1 cellular context compared by ENCODE assay signal in the genomic region with DNA sequence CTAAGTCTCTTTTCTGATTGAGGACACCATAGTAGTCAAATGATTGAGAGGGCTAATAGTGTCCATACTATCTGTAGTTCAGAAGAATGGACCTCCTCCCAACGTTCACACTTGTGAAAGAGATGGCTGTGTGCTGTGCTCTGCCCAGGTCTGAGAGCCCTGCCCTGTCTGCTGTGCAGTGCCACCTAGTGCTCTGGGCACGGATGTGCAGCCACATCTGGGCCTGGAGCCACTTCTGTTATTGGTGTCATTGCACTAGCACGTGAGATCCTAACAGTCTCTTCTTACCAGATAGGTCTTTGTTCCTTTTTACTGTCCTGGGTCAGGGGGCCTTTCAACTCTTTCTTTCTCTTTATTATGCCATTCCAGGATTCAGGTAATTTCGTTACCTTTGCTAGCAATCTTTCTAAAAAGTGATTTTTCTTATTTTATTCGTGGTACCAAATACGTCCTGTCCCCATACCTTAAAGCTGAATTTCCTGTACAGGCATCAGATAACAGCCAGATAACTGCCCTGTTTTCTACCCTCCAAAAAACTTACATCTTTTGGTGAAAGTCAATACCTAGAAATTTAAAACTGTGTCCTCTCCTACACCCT.
TF ChIP-seq lines count a peak whose summit lies in the region.

No MANE protein-coding gene starts in this region.

TF ChIP-seq in GM12878, 131 proteins besides CTCF, POLR2A, EP300 and RAD21 (continued from another document and continues in another):
- TF ChIP-seq, protein P1, sequence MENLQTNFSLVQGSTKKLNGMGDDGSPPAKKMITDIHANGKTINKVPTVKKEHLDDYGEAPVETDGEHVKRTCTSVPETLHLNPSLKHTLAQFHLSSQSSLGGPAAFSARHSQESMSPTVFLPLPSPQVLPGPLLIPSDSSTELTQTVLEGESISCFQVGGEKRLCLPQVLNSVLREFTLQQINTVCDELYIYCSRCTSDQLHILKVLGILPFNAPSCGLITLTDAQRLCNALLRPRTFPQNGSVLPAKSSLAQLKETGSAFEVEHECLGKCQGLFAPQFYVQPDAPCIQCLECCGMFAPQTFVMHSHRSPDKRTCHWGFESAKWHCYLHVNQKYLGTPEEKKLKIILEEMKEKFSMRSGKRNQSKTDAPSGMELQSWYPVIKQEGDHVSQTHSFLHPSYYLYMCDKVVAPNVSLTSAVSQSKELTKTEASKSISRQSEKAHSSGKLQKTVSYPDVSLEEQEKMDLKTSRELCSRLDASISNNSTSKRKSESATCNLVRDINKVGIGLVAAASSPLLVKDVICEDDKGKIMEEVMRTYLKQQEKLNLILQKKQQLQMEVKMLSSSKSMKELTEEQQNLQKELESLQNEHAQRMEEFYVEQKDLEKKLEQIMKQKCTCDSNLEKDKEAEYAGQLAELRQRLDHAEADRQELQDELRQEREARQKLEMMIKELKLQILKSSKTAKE (IDR thresholded peaks at IDR 0.05; ENCODE audit: low read depth, poor library complexity, severe bottlenecking), result peak; percentile 20
- TF ChIP-seq SMC3 (IDR thresholded peaks at IDR 0.05; ENCODE audit: borderline replicate concordance, low read length) (peak; percentile 99), ATF7 (IDR thresholded peaks at IDR 0.05; ENCODE audit: low read depth) (no peak), WRNIP1 (IDR thresholded peaks at IDR 0.05; ENCODE audit: borderline replicate concordance, low read depth, low read length) (peak; percentile 94; the same call in 1 of the 2 replicates), IKZF2 (IDR thresholded peaks at IDR 0.05) (peak in 1 of 2 experiments; percentile 28; a peak in 1 of 4 replicates), EGR1 (IDR thresholded peaks at IDR 0.05; ENCODE audit: borderline replicate concordance in 1 of 2, low read depth in 2 of 2, low read length in 2 of 2) (no peak), SPI1 (IDR thresholded peaks at IDR 0.05; ENCODE audit: borderline replicate concordance, insufficient read depth, low read depth, low read length) (peak; percentile 62; the same call in 1 of the 2 replicates), CHD1 (IDR thresholded peaks at IDR 0.05; ENCODE audit: low read depth, low read length) (no peak), TCF12 (IDR thresholded peaks at IDR 0.05; ENCODE audit: low read depth, low read length) (0 out of 2 replicates have a peak, but pooled peaks have one; percentile 18), ASH2L (IDR thresholded peaks at IDR 0.05; ENCODE audit: borderline replicate concordance, low read depth) (no peak), RUNX3 (IDR thresholded peaks at IDR 0.05; ENCODE audit: low read length) (0 out of 2 replicates have a peak, but pooled peaks have one; percentile 13), DPF2 (IDR thresholded peaks at IDR 0.05) (0 out of 2 replicates have a peak, but pooled peaks have one; percentile 19), ZNF217 (IDR thresholded peaks at IDR 0.05) (no peak), ESRRA (IDR thresholded peaks at IDR 0.05; ENCODE audit: low read length) (no peak), MYC (IDR thresholded peaks at IDR 0.05; ENCODE audit: insufficient read depth, insufficient read length, insufficient replicate concordance, low read length, severe bottlenecking) (no peak), SREBF2 (IDR thresholded peaks at IDR 0.05; ENCODE audit: low read length) (no peak), KLF5 (IDR thresholded peaks at IDR 0.05; ENCODE audit: partially characterized antibody) (peak; percentile 43)
- TF ChIP-seq, protein P2, sequence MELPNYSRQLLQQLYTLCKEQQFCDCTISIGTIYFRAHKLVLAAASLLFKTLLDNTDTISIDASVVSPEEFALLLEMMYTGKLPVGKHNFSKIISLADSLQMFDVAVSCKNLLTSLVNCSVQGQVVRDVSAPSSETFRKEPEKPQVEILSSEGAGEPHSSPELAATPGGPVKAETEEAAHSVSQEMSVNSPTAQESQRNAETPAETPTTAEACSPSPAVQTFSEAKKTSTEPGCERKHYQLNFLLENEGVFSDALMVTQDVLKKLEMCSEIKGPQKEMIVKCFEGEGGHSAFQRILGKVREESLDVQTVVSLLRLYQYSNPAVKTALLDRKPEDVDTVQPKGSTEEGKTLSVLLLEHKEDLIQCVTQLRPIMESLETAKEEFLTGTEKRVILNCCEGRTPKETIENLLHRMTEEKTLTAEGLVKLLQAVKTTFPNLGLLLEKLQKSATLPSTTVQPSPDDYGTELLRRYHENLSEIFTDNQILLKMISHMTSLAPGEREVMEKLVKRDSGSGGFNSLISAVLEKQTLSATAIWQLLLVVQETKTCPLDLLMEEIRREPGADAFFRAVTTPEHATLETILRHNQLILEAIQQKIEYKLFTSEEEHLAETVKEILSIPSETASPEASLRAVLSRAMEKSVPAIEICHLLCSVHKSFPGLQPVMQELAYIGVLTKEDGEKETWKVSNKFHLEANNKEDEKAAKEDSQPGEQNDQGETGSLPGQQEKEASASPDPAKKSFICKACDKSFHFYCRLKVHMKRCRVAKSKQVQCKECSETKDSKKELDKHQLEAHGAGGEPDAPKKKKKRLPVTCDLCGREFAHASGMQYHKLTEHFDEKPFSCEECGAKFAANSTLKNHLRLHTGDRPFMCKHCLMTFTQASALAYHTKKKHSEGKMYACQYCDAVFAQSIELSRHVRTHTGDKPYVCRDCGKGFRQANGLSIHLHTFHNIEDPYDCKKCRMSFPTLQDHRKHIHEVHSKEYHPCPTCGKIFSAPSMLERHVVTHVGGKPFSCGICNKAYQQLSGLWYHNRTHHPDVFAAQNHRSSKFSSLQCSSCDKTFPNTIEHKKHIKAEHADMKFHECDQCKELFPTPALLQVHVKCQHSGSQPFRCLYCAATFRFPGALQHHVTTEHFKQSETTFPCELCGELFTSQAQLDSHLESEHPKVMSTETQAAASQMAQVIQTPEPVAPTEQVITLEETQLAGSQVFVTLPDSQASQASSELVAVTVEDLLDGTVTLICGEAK (IDR thresholded peaks at IDR 0.05; ENCODE audit: borderline replicate concordance), result no peak
- TF ChIP-seq, protein P3, sequence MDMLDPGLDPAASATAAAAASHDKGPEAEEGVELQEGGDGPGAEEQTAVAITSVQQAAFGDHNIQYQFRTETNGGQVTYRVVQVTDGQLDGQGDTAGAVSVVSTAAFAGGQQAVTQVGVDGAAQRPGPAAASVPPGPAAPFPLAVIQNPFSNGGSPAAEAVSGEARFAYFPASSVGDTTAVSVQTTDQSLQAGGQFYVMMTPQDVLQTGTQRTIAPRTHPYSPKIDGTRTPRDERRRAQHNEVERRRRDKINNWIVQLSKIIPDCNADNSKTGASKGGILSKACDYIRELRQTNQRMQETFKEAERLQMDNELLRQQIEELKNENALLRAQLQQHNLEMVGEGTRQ (IDR thresholded peaks at IDR 0.05; ENCODE audit: borderline replicate concordance, low read depth, low read length), result no peak
- TF ChIP-seq, protein P4, sequence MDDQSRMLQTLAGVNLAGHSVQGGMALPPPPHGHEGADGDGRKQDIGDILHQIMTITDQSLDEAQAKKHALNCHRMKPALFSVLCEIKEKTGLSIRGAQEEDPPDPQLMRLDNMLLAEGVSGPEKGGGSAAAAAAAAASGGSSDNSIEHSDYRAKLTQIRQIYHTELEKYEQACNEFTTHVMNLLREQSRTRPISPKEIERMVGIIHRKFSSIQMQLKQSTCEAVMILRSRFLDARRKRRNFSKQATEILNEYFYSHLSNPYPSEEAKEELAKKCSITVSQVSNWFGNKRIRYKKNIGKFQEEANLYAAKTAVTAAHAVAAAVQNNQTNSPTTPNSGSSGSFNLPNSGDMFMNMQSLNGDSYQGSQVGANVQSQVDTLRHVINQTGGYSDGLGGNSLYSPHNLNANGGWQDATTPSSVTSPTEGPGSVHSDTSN (IDR thresholded peaks at IDR 0.05; ENCODE audit: insufficient replicate concordance, low read depth, low read length), result no peak
- TF ChIP-seq, protein P5, sequence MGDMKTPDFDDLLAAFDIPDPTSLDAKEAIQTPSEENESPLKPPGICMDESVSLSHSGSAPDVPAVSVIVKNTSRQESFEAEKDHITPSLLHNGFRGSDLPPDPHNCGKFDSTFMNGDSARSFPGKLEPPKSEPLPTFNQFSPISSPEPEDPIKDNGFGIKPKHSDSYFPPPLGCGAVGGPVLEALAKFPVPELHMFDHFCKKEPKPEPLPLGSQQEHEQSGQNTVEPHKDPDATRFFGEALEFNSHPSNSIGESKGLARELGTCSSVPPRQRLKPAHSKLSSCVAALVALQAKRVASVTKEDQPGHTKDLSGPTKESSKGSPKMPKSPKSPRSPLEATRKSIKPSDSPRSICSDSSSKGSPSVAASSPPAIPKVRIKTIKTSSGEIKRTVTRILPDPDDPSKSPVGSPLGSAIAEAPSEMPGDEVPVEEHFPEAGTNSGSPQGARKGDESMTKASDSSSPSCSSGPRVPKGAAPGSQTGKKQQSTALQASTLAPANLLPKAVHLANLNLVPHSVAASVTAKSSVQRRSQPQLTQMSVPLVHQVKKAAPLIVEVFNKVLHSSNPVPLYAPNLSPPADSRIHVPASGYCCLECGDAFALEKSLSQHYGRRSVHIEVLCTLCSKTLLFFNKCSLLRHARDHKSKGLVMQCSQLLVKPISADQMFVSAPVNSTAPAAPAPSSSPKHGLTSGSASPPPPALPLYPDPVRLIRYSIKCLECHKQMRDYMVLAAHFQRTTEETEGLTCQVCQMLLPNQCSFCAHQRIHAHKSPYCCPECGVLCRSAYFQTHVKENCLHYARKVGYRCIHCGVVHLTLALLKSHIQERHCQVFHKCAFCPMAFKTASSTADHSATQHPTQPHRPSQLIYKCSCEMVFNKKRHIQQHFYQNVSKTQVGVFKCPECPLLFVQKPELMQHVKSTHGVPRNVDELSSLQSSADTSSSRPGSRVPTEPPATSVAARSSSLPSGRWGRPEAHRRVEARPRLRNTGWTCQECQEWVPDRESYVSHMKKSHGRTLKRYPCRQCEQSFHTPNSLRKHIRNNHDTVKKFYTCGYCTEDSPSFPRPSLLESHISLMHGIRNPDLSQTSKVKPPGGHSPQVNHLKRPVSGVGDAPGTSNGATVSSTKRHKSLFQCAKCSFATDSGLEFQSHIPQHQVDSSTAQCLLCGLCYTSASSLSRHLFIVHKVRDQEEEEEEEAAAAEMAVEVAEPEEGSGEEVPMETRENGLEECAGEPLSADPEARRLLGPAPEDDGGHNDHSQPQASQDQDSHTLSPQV (IDR thresholded peaks at IDR 0.05), result peak; percentile 80; the same call in 1 of the 2 replicates
- TF ChIP-seq, protein P6, sequence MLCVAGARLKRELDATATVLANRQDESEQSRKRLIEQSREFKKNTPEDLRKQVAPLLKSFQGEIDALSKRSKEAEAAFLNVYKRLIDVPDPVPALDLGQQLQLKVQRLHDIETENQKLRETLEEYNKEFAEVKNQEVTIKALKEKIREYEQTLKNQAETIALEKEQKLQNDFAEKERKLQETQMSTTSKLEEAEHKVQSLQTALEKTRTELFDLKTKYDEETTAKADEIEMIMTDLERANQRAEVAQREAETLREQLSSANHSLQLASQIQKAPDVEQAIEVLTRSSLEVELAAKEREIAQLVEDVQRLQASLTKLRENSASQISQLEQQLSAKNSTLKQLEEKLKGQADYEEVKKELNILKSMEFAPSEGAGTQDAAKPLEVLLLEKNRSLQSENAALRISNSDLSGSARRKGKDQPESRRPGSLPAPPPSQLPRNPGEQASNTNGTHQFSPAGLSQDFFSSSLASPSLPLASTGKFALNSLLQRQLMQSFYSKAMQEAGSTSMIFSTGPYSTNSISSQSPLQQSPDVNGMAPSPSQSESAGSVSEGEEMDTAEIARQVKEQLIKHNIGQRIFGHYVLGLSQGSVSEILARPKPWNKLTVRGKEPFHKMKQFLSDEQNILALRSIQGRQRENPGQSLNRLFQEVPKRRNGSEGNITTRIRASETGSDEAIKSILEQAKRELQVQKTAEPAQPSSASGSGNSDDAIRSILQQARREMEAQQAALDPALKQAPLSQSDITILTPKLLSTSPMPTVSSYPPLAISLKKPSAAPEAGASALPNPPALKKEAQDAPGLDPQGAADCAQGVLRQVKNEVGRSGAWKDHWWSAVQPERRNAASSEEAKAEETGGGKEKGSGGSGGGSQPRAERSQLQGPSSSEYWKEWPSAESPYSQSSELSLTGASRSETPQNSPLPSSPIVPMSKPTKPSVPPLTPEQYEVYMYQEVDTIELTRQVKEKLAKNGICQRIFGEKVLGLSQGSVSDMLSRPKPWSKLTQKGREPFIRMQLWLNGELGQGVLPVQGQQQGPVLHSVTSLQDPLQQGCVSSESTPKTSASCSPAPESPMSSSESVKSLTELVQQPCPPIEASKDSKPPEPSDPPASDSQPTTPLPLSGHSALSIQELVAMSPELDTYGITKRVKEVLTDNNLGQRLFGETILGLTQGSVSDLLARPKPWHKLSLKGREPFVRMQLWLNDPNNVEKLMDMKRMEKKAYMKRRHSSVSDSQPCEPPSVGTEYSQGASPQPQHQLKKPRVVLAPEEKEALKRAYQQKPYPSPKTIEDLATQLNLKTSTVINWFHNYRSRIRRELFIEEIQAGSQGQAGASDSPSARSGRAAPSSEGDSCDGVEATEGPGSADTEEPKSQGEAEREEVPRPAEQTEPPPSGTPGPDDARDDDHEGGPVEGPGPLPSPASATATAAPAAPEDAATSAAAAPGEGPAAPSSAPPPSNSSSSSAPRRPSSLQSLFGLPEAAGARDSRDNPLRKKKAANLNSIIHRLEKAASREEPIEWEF (IDR thresholded peaks at IDR 0.05; ENCODE audit: insufficient replicate concordance, low read depth, low read length), result no peak
- TF ChIP-seq, protein P7, sequence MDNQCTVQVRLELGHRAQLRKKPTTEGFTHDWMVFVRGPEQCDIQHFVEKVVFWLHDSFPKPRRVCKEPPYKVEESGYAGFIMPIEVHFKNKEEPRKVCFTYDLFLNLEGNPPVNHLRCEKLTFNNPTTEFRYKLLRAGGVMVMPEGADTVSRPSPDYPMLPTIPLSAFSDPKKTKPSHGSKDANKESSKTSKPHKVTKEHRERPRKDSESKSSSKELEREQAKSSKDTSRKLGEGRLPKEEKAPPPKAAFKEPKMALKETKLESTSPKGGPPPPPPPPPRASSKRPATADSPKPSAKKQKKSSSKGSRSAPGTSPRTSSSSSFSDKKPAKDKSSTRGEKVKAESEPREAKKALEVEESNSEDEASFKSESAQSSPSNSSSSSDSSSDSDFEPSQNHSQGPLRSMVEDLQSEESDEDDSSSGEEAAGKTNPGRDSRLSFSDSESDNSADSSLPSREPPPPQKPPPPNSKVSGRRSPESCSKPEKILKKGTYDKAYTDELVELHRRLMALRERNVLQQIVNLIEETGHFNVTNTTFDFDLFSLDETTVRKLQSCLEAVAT (IDR thresholded peaks at IDR 0.05), result peak; percentile 46; the same call in 1 of the 2 replicates
- TF ChIP-seq, protein P8, sequence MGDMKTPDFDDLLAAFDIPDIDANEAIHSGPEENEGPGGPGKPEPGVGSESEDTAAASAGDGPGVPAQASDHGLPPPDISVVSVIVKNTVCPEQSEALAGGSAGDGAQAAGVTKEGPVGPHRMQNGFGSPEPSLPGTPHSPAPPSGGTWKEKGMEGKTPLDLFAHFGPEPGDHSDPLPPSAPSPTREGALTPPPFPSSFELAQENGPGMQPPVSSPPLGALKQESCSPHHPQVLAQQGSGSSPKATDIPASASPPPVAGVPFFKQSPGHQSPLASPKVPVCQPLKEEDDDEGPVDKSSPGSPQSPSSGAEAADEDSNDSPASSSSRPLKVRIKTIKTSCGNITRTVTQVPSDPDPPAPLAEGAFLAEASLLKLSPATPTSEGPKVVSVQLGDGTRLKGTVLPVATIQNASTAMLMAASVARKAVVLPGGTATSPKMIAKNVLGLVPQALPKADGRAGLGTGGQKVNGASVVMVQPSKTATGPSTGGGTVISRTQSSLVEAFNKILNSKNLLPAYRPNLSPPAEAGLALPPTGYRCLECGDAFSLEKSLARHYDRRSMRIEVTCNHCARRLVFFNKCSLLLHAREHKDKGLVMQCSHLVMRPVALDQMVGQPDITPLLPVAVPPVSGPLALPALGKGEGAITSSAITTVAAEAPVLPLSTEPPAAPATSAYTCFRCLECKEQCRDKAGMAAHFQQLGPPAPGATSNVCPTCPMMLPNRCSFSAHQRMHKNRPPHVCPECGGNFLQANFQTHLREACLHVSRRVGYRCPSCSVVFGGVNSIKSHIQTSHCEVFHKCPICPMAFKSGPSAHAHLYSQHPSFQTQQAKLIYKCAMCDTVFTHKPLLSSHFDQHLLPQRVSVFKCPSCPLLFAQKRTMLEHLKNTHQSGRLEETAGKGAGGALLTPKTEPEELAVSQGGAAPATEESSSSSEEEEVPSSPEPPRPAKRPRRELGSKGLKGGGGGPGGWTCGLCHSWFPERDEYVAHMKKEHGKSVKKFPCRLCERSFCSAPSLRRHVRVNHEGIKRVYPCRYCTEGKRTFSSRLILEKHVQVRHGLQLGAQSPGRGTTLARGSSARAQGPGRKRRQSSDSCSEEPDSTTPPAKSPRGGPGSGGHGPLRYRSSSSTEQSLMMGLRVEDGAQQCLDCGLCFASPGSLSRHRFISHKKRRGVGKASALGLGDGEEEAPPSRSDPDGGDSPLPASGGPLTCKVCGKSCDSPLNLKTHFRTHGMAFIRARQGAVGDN (IDR thresholded peaks at IDR 0.05), result no peak
